In genomic region chr2:175404839-175405238, GRCh38 we compare ENCODE assay signal across 26 cellular contexts.
"Had no signal": no experiment of that assay in that cellular context is flagged by ENCODE, and none has a peak within 500 bp of the region (broad histone marks: within the 10 kb centered on the region; RNA-seq: fewer than 3 reads in every experiment).

No MANE protein-coding gene starts in this region.

- H3K36me3 ChIP-seq: brain microvascular endothelial cell, WERI-Rb-1 had no signal

- H3K27ac ChIP-seq: brain microvascular endothelial cell, coronary artery, dorsolateral prefrontal cortex, WERI-Rb-1 had no signal

- H3K4me3 ChIP-seq: coronary artery, dorsolateral prefrontal cortex had no signal

- ATAC-seq: activated CD4-positive, CD25-positive, alpha-beta regulatory T cell treated with anti-CD3 and anti-CD28 coated beads, Interleukin-2, amount 50 U/mL, for 24 hours; activated CD8-positive, alpha-beta T cell treated with anti-CD3 and anti-CD28 coated beads for 36 hours; activated T-cell treated with anti-CD3 and anti-CD28 coated beads, Interleukin-2, amount 50 U/mL, for 4 hours; activated T-helper 17 cell treated with anti-CD3 and anti-CD28 coated beads, Interleukin-2, amount 50 U/mL, for 72 hours; esophagus mucosa had no signal

- DNase-seq: activated B cell treated with CpG ODN at 0.5 μM for 24 hours; activated CD4-positive, alpha-beta T cell treated with anti-CD3 and anti-CD28 coated beads for 48 hours; activated CD4-positive, alpha-beta T cell treated with anti-CD3 and anti-CD28 coated beads, Interleukin-2, amount 50 U/mL, for 1 hour; activated CD4-positive, alpha-beta T cell treated with anti-CD3 and anti-CD28 coated beads, Interleukin-2, amount 50 U/mL, for 48 hours; activated CD8-positive, alpha-beta memory T cell treated with anti-CD3 and anti-CD28 coated beads for 24 hours; activated CD8-positive, alpha-beta T cell treated with anti-CD3 and anti-CD28 coated beads for 36 hours; activated effector memory CD4-positive, alpha-beta T cell treated with Interleukin-2 at 50 U/mL for 16 hours; activated gamma-delta T cell treated with Interleukin-2 at 50 U/mL for 16 hours; activated naive CD4-positive, alpha-beta T cell treated with anti-CD3 and anti-CD28 coated beads, Interleukin-2, amount 50 U/mL, for 16 hours; activated naive CD4-positive, alpha-beta T cell treated with Interleukin-2 at 50 U/mL for 16 hours; activated T-cell treated with anti-CD3 and anti-CD28 coated beads, Interleukin-2, amount 50 U/mL, for 4 hours; amniotic stem cell; anterior cingulate cortex; brain microvascular endothelial cell; dorsolateral prefrontal cortex; effector memory CD4-positive, alpha-beta T cell; endodermal cell; foreskin fibroblast; head of caudate nucleus; hippocampal formation; T1000; WERI-Rb-1 had no signal

- H3K27me3 ChIP-seq: brain microvascular endothelial cell had no signal
